ENCODE assay signal across 8 cellular contexts in genomic region chr13:52862358-52863206, GRCh38. TPM values are rescaled to one million over a fixed set of nuclear protein-coding genes. Genes with fewer than 3 reads are reported as not detected.
A peak's percentile ranks its signal among the peaks of the same experiment; 100 is the strongest.
DNase-seq lines count a peak whose midpoint lies in the region; ATAC-seq and TF ChIP-seq lines count a peak whose summit lies in the region.

No MANE protein-coding gene starts in this region.

- no peaks in the 10 kb centered on the region for H3K9me3 ChIP-seq in cardiac muscle cell (ENCODE audit: low read depth)
- peaks cover 0 to 2% (median 0%) of the 10 kb centered on the region in 4 donors for H3K9me3 ChIP-seq in stomach

- no peak for TF ChIP-seq EP300 in stomach (IDR thresholded peaks at IDR 0.05)

- intact Hi-C loops in Right ventricle myocardium superior (cut with DNase I) (no loop called here), stomach (cut with DNase I; ENCODE audit: low total_unique reads) (no loop called here)

- H3K4me1 ChIP-seq in cardiac muscle cell (ENCODE audit: low read depth) (no peaks in the 10 kb centered on the region), stomach (no peaks in the 10 kb centered on the region)

- peak; percentile 60 for TF ChIP-seq CTCF in cardiac muscle cell (IDR thresholded peaks at IDR 0.05; ENCODE audit: low read depth, low read length)
- TF ChIP-seq CTCF in stomach (IDR thresholded peaks at IDR 0.05), result peak in 5 of 7 experiments; percentile 46 to 62 (median 51)

- 47 to 60% (median 54%) methylated on average over 3 of the region's 3 CpGs for WGBS in stomach, 5 donors

- peak; percentile 8 to 42 for DNase-seq in cardiac muscle cell (ENCODE audit: low read depth in 1 of 2, low spot score in 1 of 2)
- no peak for DNase-seq in Right ventricle myocardium superior
- peak; percentile 45 for DNase-seq in NCI-H146 treated with DMSO at 0.1 percent for 48 hours (lab: John Stamatoyannopoulos, UW; ENCODE audit: unreplicated experiment)
- peak; percentile 70 for DNase-seq in ecto neural progenitor cell (ENCODE audit: low spot score)
- peak; percentile 62 for DNase-seq in stomach
- no peak for DNase-seq in T-helper 2 cell
- DNase-seq in activated gamma-delta T cell treated with Interleukin-2 at 50 U/mL for 16 hours, result no peak
- DNase-seq in putamen (ENCODE audit: low spot score), result no peak

- no peak overlapping the region for H3K27ac ChIP-seq in cardiac muscle cell
- H3K27ac ChIP-seq in stomach, result no peak overlapping the region

- ATAC-seq in Right ventricle myocardium superior (ENCODE audit: poor library complexity), result no peak

- H3K4me3 ChIP-seq in cardiac muscle cell, result no peak overlapping the region
- no peak overlapping the region for H3K4me3 ChIP-seq in stomach

- H3K36me3 ChIP-seq in cardiac muscle cell (no peaks in the 10 kb centered on the region), stomach (no peaks in the 10 kb centered on the region)

- H3K27me3 ChIP-seq in cardiac muscle cell, result no peaks in the 10 kb centered on the region
- peaks cover 0 to 7% (median 0%) of the 10 kb centered on the region in 3 donors for H3K27me3 ChIP-seq in stomach

- TF ChIP-seq POLR2A in stomach (IDR thresholded peaks at IDR 0.05), result no peak

RNA-seq across cellular contexts. Expression of gene PCDH8, which starts 14.1 kb away (rescaled TPM):
- total RNA-seq in cardiac muscle cell (0.42 and 0.74 TPM in 2 replicates), Right ventricle myocardium superior (not detected), stomach (under 1 TPM in 1 of 5 donors, not detected in 4; 0.18 TPM)
- polyA plus RNA-seq in cardiac muscle cell (0.07 and 0.84 TPM in 2 replicates), stomach (under 1 TPM; 0.15 to 0.23 (median 0.19) TPM)

Comparison
In these comparisons a context has a peak if more than half of its experiments do, and no peak if none do; other contexts are left out.
1. DNase-seq: peak in cardiac muscle cell (2 of 2), NCI-H146 treated with DMSO at 0.1 percent for 48 hours (single experiment), ecto neural progenitor cell (single experiment) and stomach (single experiment); none in Right ventricle myocardium superior (single experiment), T-helper 2 cell (0 of 5), activated gamma-delta T cell treated with Interleukin-2 at 50 U/mL for 16 hours (single experiment) and putamen (single experiment).